Comparison of ENCODE assay signal across 1 cellular context in the genomic region with DNA sequence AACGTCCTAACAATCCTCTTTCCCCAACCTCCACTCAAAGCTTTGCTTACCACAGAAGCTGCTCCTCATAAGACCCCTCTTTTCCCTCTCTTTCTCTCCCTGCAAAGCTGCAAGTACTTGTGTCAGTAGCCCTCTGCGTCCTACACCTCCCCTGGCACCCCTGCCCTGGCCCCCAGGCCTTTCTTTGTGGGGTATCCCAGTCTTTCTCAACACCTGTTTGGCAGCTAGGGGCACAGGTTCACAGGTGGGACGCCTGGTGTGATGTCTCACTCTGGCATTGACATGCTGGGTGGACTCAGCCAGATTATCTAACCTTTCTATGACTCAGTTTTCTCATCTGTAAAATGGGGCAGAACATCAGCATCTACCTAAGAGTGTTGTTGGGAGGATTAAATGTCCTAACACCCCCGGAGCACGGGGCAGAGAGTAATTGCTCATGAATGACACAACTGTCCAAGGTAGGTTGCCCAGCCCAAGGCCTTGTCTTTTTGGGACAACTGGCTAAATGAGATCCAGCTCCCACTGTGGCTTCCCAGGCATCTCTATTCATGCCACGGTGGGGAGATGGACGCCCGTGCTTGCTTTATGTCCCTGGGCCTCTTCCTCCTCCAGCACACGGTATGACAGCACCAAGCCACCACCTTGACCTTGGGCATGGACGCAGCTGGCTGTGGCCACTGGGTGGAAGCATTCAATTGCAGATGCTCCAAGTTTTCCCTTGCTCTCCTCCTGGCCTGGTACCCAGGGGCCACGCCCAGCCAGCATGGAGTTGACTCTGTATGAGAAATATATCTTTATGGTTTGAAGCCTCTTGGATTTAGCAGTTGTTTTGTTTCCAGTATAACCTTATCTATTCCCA.
TF ChIP-seq lines count a peak whose summit lies in the region.

No MANE protein-coding gene starts in this region.

TF ChIP-seq in HCT116, 20 proteins besides CTCF, POLR2A, EP300 and RAD21 (continued from another document):
- TF ChIP-seq, protein P1, sequence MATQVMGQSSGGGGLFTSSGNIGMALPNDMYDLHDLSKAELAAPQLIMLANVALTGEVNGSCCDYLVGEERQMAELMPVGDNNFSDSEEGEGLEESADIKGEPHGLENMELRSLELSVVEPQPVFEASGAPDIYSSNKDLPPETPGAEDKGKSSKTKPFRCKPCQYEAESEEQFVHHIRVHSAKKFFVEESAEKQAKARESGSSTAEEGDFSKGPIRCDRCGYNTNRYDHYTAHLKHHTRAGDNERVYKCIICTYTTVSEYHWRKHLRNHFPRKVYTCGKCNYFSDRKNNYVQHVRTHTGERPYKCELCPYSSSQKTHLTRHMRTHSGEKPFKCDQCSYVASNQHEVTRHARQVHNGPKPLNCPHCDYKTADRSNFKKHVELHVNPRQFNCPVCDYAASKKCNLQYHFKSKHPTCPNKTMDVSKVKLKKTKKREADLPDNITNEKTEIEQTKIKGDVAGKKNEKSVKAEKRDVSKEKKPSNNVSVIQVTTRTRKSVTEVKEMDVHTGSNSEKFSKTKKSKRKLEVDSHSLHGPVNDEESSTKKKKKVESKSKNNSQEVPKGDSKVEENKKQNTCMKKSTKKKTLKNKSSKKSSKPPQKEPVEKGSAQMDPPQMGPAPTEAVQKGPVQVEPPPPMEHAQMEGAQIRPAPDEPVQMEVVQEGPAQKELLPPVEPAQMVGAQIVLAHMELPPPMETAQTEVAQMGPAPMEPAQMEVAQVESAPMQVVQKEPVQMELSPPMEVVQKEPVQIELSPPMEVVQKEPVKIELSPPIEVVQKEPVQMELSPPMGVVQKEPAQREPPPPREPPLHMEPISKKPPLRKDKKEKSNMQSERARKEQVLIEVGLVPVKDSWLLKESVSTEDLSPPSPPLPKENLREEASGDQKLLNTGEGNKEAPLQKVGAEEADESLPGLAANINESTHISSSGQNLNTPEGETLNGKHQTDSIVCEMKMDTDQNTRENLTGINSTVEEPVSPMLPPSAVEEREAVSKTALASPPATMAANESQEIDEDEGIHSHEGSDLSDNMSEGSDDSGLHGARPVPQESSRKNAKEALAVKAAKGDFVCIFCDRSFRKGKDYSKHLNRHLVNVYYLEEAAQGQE (IDR thresholded peaks at IDR 0.05; ENCODE audit: low read depth), result no peak
- TF ChIP-seq SP1 (IDR thresholded peaks at IDR 0.05; ENCODE audit: low read depth) (no peak), FOSL1 (IDR thresholded peaks at IDR 0.05; ENCODE audit: low read depth) (no peak), CEBPB (IDR thresholded peaks at IDR 0.05; ENCODE audit: low read depth) (no peak), TCF7L2 (IDR thresholded peaks at IDR 0.05; ENCODE audit: borderline replicate concordance, extremely low read depth, insufficient read depth, insufficient read length) (no peak), JUND (IDR thresholded peaks at IDR 0.05) (no peak), SIN3A (IDR thresholded peaks at IDR 0.05; ENCODE audit: low read depth) (no peak), YY1 (IDR thresholded peaks at IDR 0.05; ENCODE audit: extremely low read depth, insufficient replicate concordance, low read depth, low read length) (no peak)
- TF ChIP-seq, protein P2, sequence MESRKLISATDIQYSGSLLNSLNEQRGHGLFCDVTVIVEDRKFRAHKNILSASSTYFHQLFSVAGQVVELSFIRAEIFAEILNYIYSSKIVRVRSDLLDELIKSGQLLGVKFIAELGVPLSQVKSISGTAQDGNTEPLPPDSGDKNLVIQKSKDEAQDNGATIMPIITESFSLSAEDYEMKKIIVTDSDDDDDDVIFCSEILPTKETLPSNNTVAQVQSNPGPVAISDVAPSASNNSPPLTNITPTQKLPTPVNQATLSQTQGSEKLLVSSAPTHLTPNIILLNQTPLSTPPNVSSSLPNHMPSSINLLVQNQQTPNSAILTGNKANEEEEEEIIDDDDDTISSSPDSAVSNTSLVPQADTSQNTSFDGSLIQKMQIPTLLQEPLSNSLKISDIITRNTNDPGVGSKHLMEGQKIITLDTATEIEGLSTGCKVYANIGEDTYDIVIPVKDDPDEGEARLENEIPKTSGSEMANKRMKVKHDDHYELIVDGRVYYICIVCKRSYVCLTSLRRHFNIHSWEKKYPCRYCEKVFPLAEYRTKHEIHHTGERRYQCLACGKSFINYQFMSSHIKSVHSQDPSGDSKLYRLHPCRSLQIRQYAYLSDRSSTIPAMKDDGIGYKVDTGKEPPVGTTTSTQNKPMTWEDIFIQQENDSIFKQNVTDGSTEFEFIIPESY (IDR thresholded peaks at IDR 0.05; ENCODE audit: extremely low read depth, insufficient replicate concordance, low read length), result no peak
- TF ChIP-seq, protein P3, sequence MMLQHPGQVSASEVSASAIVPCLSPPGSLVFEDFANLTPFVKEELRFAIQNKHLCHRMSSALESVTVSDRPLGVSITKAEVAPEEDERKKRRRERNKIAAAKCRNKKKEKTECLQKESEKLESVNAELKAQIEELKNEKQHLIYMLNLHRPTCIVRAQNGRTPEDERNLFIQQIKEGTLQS (IDR thresholded peaks at IDR 0.05), result no peak
